Comparison of ENCODE assay signal across 4 cellular contexts in genomic region chr4:62159876-62160275, GRCh38.
"Had no signal": no experiment of that assay in that cellular context is flagged by ENCODE, and none has a peak within 500 bp of the region (broad histone marks: within the 10 kb centered on the region; RNA-seq: fewer than 3 reads in every experiment).

No MANE protein-coding gene starts in this region.

- H3K4me3 ChIP-seq: GM23338 had no signal

- H3K4me2 ChIP-seq: GM23338 had no signal

- DNase-seq: H9, HCEC 1CT, IMR-90 had no signal

- H2AFZ ChIP-seq: GM23338 had no signal

- ATAC-seq: GM23338 had no signal
